10 cellular contexts compared by ENCODE assay signal in the genomic region with DNA sequence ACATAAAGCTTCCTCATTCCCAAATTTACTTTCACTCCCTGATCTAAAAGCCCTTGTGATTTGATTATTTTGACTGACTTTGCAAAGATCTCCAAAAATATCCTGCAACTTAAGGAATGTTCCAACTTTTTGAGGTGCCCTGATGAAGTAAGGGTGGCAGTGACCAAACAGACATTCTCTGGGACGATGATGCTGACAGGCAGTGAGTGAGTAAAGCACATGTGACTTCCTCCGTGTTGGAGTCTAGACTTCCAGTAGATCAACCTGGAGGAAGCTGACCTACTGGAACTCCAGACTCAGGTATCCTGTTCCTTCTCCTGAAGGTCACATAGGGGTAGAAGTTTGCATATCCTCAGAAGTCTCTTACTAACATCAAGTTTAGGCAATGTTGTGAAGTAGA. TPM values are rescaled to one million over a fixed set of nuclear protein-coding genes. Genes with fewer than 3 reads are reported as not detected.
DNase-seq lines count a peak whose midpoint lies in the region; ATAC-seq and TF ChIP-seq lines count a peak whose summit lies in the region.
"Had no signal": no experiment of that assay in that cellular context is flagged by ENCODE, and none has a peak within 500 bp of the region (broad histone marks: within the 10 kb centered on the region; RNA-seq: fewer than 3 reads in every experiment).

No MANE protein-coding gene starts in this region.

- peaks cover 0 to 41% (median 10%) of the 10 kb centered on the region in 3 donors for H3K4me1 ChIP-seq in gastroesophageal sphincter
- peaks cover 13% of the 10 kb centered on the region for H3K4me1 ChIP-seq in psoas muscle

- peak; percentile 21 for DNase-seq in CD1c-positive myeloid dendritic cell (ENCODE audit: extremely low spot score)
- no peak for DNase-seq in psoas muscle
- DNase-seq in NCI-H187 treated with DMSO at 0.1 percent for 48 hours (lab: John Stamatoyannopoulos, UW) = no peak
- no peak for DNase-seq in posterior vena cava (ENCODE audit: low spot score)
- no peak for DNase-seq in NCI-H774 (lab: John Stamatoyannopoulos, UW)
- DNase-seq: natural killer cell, SIG-M5 had no signal

- H3K9me3 ChIP-seq in gastroesophageal sphincter = no peaks in the 10 kb centered on the region
- H3K9me3 ChIP-seq in psoas muscle = no peaks in the 10 kb centered on the region

- TF ChIP-seq POLR2A in gastroesophageal sphincter (IDR thresholded peaks at IDR 0.05) = no peak

- WGBS in gastroesophageal sphincter (ENCODE audit: low coverage in 1 of 2), 2 donors = 0 to 32% methylated on average over 1 to 2 of the region's 2 CpGs
- 21 to 38% (median 32%) methylated on average over 2 of the region's 2 CpGs for WGBS in psoas muscle, 3 donors

- H3K4me3 ChIP-seq in gastroesophageal sphincter = no peak overlapping the region
- H3K4me3 ChIP-seq in psoas muscle = no peak overlapping the region

- ATAC-seq in gastroesophageal sphincter (no peak), psoas muscle (peak in 2 of 4 donors; percentile 52 to 54), HG03442 (IDR thresholded peaks at IDR 0.05; ENCODE audit: unreplicated experiment) (no peak)
- ATAC-seq: natural killer cell had no signal

- TF ChIP-seq CTCF in VCaP (conservative IDR thresholded peaks at IDR 0.05) = no peak
- no peak for TF ChIP-seq CTCF in gastroesophageal sphincter (IDR thresholded peaks at IDR 0.05)
- TF ChIP-seq CTCF in psoas muscle (IDR thresholded peaks at IDR 0.05) = no peak

- H3K36me3 ChIP-seq in gastroesophageal sphincter (peaks cover 0 to 6% of the 10 kb centered on the region in 2 donors), psoas muscle (ENCODE audit: insufficient read depth in 1 of 2, low read depth in 1 of 2) (no peaks in the 10 kb centered on the region)

- intact Hi-C loops in psoas muscle (cut with DNase I) (no loop called here), posterior vena cava (cut with DNase I) (loop anchor here in 1 of 2 donors (2.0 kb wide), 1 partner anchor 20 kb away; no protein-coding TSS in a partner anchor)

- H3K27ac ChIP-seq in VCaP (peak overlapping the region; percentile 64; the same call in 1 of the 2 replicates), gastroesophageal sphincter (peak overlapping the region in 3 of 4 donors; percentile 79 to 85 (median 81)), psoas muscle (peak overlapping the region; percentile 56)

- no peak for TF ChIP-seq EP300 in gastroesophageal sphincter (IDR thresholded peaks at IDR 0.05)

- no peaks in the 10 kb centered on the region for H3K27me3 ChIP-seq in gastroesophageal sphincter
- H3K27me3 ChIP-seq in psoas muscle (ENCODE audit: insufficient read depth in 3 of 3, low read length in 2 of 3) = no peaks in the 10 kb centered on the region

RNA-seq across cellular contexts. Expression of gene TNFSF4, which starts 16.1 kb away (rescaled TPM):
- total RNA-seq in gastroesophageal sphincter = 10 to 100 TPM in 1 of 4 donors, 1 to 10 TPM in 3; 2.6 to 24.0 (median 4.4) TPM
- total RNA-seq in psoas muscle = under 1 TPM; 0.08 to 0.28 (median 0.16) TPM
- polyA plus RNA-seq in psoas muscle = under 1 TPM; 0.04 to 0.26 (median 0.09) TPM
- total RNA-seq in posterior vena cava = 1 to 10 TPM in 1 of 2 donors, under 1 TPM in 1; 0.57 to 1.2 TPM
